In genomic region chr20:47150403-47151152, GRCh38 we compare ENCODE assay signal across 8 cellular contexts.
DNase-seq lines count a peak whose midpoint lies in the region; ATAC-seq and TF ChIP-seq lines count a peak whose summit lies in the region.

No MANE protein-coding gene starts in this region.

- no peaks in the 10 kb centered on the region for H4K20me1 ChIP-seq in GM23248 (ENCODE audit: insufficient read depth)

- H3K4me3 ChIP-seq in BJ (ENCODE audit: low read depth, low read length) (no peak overlapping the region), GM23248 (no peak overlapping the region), heart left ventricle (no peak overlapping the region)

- CTCF ChIA-PET in BJ (lab: Yijun Ruan, JAX), result interaction anchor here (0.7 to 3.9 kb wide), 14 partner anchors 10 to 397 kb away, joined by 3 to 38 read pairs (median 3); no protein-coding TSS in a partner anchor
- CTCF ChIA-PET in activated CD8-positive, alpha-beta T cell treated with anti-CD3 and anti-CD28 coated beads for 36 hours (lab: Charles Lee), result no interaction called here

- TF ChIP-seq CTCF in BJ (IDR thresholded peaks at IDR 0.05; ENCODE audit: insufficient read depth, low read depth, low read length), result peak; percentile 69
- TF ChIP-seq CTCF in activated CD8-positive, alpha-beta T cell treated with anti-CD3 and anti-CD28 coated beads for 36 hours (IDR thresholded peaks at IDR 0.05), result peak; percentile 39
- peak; percentile 43 to 73 (median 52) for TF ChIP-seq CTCF in heart left ventricle (IDR thresholded peaks at IDR 0.05)

- no peak overlapping the region for H3K4me2 ChIP-seq in GM23248 (ENCODE audit: unreplicated experiment)

- peaks cover 4% of the 10 kb centered on the region for H3K27me3 Mint-ChIP-seq in activated CD8-positive, alpha-beta T cell treated with anti-CD3 and anti-CD28 coated beads for 36 hours

- peak; percentile 75 for ATAC-seq in activated CD8-positive, alpha-beta T cell treated with anti-CD3 and anti-CD28 coated beads for 36 hours
- ATAC-seq in heart left ventricle, result peak; percentile 87 to 95 (median 94)
- no peak for ATAC-seq in HG03342 (IDR thresholded peaks at IDR 0.05; ENCODE audit: unreplicated experiment)
- no peak for ATAC-seq in HG02973 (IDR thresholded peaks at IDR 0.05; ENCODE audit: unreplicated experiment)

- no peaks in the 10 kb centered on the region for H3K36me3 Mint-ChIP-seq in activated CD8-positive, alpha-beta T cell treated with anti-CD3 and anti-CD28 coated beads for 36 hours (ENCODE audit: low read depth)

- H3K27ac Mint-ChIP-seq in activated CD8-positive, alpha-beta T cell treated with anti-CD3 and anti-CD28 coated beads for 36 hours, result no peak overlapping the region

- TF ChIP-seq POLR2A in heart left ventricle (IDR thresholded peaks at IDR 0.05), result no peak

- intact Hi-C loops in activated CD8-positive, alpha-beta T cell treated with anti-CD3 and anti-CD28 coated beads for 36 hours (cut with micrococcal nuclease), result no loop called here
- intact Hi-C loops in heart left ventricle (cut with DNase I), result loop anchor here in 8 of 10 donors (1.0 to 5.0 kb wide), 6 partner anchors 392 to 398 kb away; no protein-coding TSS in a partner anchor

- 68 to 69% methylated on average over 11 of the region's 11 CpGs for WGBS in GM23248 (ENCODE audit: low coverage in 1 of 2, low lambda C conversion rate in 2 of 2, missing lambda C conversion rate in 2 of 2), 2 experiments
- WGBS in heart left ventricle, 4 donors, result 65 to 70% (median 68%) methylated on average over 10 to 11 of the region's 11 CpGs

- H3K9me3 ChIP-seq in GM23248 (ENCODE audit: low read depth) (no peaks in the 10 kb centered on the region), heart left ventricle (peaks cover 0 to 6% (median 0%) of the 10 kb centered on the region in 12 donors)

- DNase-seq in BJ (ENCODE audit: low read depth) (no peak), GM23248 (peak; percentile 85), NCI-H510A (lab: John Stamatoyannopoulos, UW) (peak; percentile 17), heart left ventricle (peak in 4 of 5 donors; percentile 45 to 62 (median 57)), retina (peak; percentile 88)
- peak; percentile 42 for DNase-seq in activated CD8-positive, alpha-beta T cell treated with anti-CD3 and anti-CD28 coated beads for 36 hours

- H3F3A ChIP-seq in GM23248 (ENCODE audit: insufficient read depth), result peaks cover 7% of the 10 kb centered on the region; the same call in 1 of the 2 replicates

- H2AFZ ChIP-seq in GM23248, result no peak overlapping the region

- H3K4me3 Mint-ChIP-seq in activated CD8-positive, alpha-beta T cell treated with anti-CD3 and anti-CD28 coated beads for 36 hours, result no peak overlapping the region

- H3K27me3 ChIP-seq in BJ (ENCODE audit: control insufficient read depth, insufficient read depth, low read length) (no peaks in the 10 kb centered on the region), GM23248 (replicated peaks; ENCODE audit: insufficient read depth) (no peaks in the 10 kb centered on the region), heart left ventricle (peaks cover 0 to 15% (median 0%) of the 10 kb centered on the region in 9 donors)

- in situ Hi-C loops in GM23248 (cut with MboI), result no loop called here

- no peaks in the 10 kb centered on the region for H3K4me1 Mint-ChIP-seq in activated CD8-positive, alpha-beta T cell treated with anti-CD3 and anti-CD28 coated beads for 36 hours (ENCODE audit: low read depth)

- POLR2A ChIA-PET in BJ (lab: Charles Lee), result no interaction called here
- POLR2A ChIA-PET in activated CD8-positive, alpha-beta T cell treated with anti-CD3 and anti-CD28 coated beads for 36 hours (lab: Charles Lee), result interaction anchor here (0.6 kb wide), 1 partner anchor 94 kb away, joined by 3 read pairs; no protein-coding TSS in a partner anchor

- no peaks in the 10 kb centered on the region for H3K36me3 ChIP-seq in BJ (ENCODE audit: control insufficient read depth, insufficient read depth, low read length)
- H3K36me3 ChIP-seq in GM23248 (ENCODE audit: low read depth), result no peaks in the 10 kb centered on the region
- H3K36me3 ChIP-seq in heart left ventricle, result no peaks in the 10 kb centered on the region

- H3K9me3 Mint-ChIP-seq in activated CD8-positive, alpha-beta T cell treated with anti-CD3 and anti-CD28 coated beads for 36 hours, result no peaks in the 10 kb centered on the region

- H3K79me2 ChIP-seq in GM23248 (ENCODE audit: insufficient read depth), result no peaks in the 10 kb centered on the region

- H3K4me1 ChIP-seq in GM23248 (ENCODE audit: insufficient read depth) (peaks cover 10% of the 10 kb centered on the region), heart left ventricle (peaks cover 0 to 6% (median 0%) of the 10 kb centered on the region in 12 donors)

- H3K9ac ChIP-seq in GM23248, result no peak overlapping the region

- H3K27ac ChIP-seq in GM23248 (no peak overlapping the region), heart left ventricle (no peak overlapping the region)

- no peaks in the 10 kb centered on the region for H3K9me2 ChIP-seq in GM23248 (ENCODE audit: insufficient read depth)

Comparison
In these comparisons a context has a peak if more than half of its experiments do, and no peak if none do; other contexts are left out.
1. ATAC-seq: peak in activated CD8-positive, alpha-beta T cell treated with anti-CD3 and anti-CD28 coated beads for 36 hours (single experiment) and heart left ventricle (4 of 4); none in HG03342 (single experiment) and HG02973 (single experiment).
2. Peak in every context shown above with its lines, with median percentiles within 50 percentile points of each other: CTCF ChIP-seq.